In the genomic region with DNA sequence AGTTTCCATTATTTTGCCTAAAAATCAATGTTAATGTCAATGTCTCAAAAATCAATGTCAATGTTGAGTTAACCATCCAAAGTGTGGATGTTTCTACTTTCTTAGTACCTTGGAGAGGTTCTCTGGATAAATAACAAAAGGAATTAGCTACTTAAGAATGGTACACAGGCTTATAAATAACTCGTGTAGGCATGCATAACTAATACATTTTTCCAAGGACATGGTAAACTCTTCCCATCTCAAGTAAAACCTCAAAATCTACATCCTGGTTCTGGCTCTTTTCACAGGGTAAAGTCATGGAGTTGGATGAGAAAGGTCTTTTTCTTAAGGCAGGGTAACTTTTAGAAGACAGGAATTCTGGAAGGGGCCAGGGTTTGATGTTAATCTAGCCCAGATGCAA, we compare ENCODE assay signal across 23 cellular contexts. TPM values are rescaled to one million over a fixed set of nuclear protein-coding genes. Genes with fewer than 3 reads are reported as not detected.
A peak's percentile ranks its signal among the peaks of the same experiment; 100 is the strongest.
DNase-seq lines count a peak whose midpoint lies in the region; ATAC-seq and TF ChIP-seq lines count a peak whose summit lies in the region.
"Had no signal": no experiment of that assay in that cellular context is flagged by ENCODE, and none has a peak within 500 bp of the region (broad histone marks: within the 10 kb centered on the region; RNA-seq: fewer than 3 reads in every experiment).

No MANE protein-coding gene starts in this region.

- H3K9ac ChIP-seq in SK-N-MC (ENCODE audit: insufficient read length): no peak overlapping the region
- peak overlapping the region; percentile 82 for H3K9ac ChIP-seq in mesenchymal stem cell (ENCODE audit: low read length)

- peak overlapping the region in 1 of 2 experiments; percentile 56 for H2BK12ac ChIP-seq in mesenchymal stem cell (ENCODE audit: low read length in 2 of 2)

- H3K27ac ChIP-seq in SK-N-MC (peak overlapping the region; percentile 97), mesenchymal stem cell (ENCODE audit: low read length, poor library complexity, severe bottlenecking) (no peak overlapping the region), vagina (peak overlapping the region; percentile 1), heart left ventricle (no peak overlapping the region)

- no peaks in the 10 kb centered on the region for H3K36me3 Mint-ChIP-seq in activated CD4-positive, alpha-beta T cell treated with anti-CD3 and anti-CD28 coated beads, Interleukin-2, amount 10 ng/mL, durations not matched to agents 24 days and 14 days (ENCODE audit: low read depth)
- H3K36me3 Mint-ChIP-seq in activated CD4-positive, alpha-beta T cell treated with anti-CD3 and anti-CD28 coated beads for 36 hours (ENCODE audit: low read depth): no peaks in the 10 kb centered on the region
- H3K36me3 Mint-ChIP-seq: CD4-positive, CD25-positive, alpha-beta regulatory T cell had no signal

- CTCF ChIA-PET in activated CD4-positive, alpha-beta T cell treated with anti-CD3 and anti-CD28 coated beads for 36 hours (lab: Charles Lee): interaction anchor here (0.6 kb wide), 2 partner anchors 302 to 334 kb away, joined by 3 to 5 read pairs; no protein-coding TSS in a partner anchor

- intact Hi-C loops in activated CD4-positive, alpha-beta T cell treated with anti-CD3 and anti-CD28 coated beads, Interleukin-2, amount 10 ng/mL, durations not matched to agents 24 days and 14 days (cut with micrococcal nuclease): loop anchor here (5.0 kb wide), 1 partner anchor 437 kb away; no protein-coding TSS in a partner anchor
- intact Hi-C loops in activated CD4-positive, alpha-beta T cell treated with anti-CD3 and anti-CD28 coated beads for 36 hours (cut with DNase I, micrococcal nuclease): loop anchor here (2.0 to 5.0 kb wide), 4 partner anchors 57 to 347 kb away; a partner anchor contains a TSS
- intact Hi-C loops in vagina (cut with DNase I): loop anchor here (5.0 kb wide), 2 partner anchors 57 to 322 kb away; a partner anchor contains a TSS
- intact Hi-C loops in heart left ventricle (cut with DNase I): loop anchor here (5.0 to 10.0 kb wide), 9 partner anchors 57 to 410 kb away; a partner anchor contains a TSS
- intact Hi-C loops in Right ventricle myocardium inferior (cut with DNase I): loop anchor here (5.0 kb wide), 3 partner anchors 37 to 232 kb away; no protein-coding TSS in a partner anchor

- H3K79me1 ChIP-seq in mesenchymal stem cell (replicated peaks; ENCODE audit: low read length, poor library complexity, severe bottlenecking): no peaks in the 10 kb centered on the region

- no peak overlapping the region for H3K23ac ChIP-seq in mesenchymal stem cell (ENCODE audit: low read length in 2 of 2)

- no peak overlapping the region for H3K4ac ChIP-seq in mesenchymal stem cell (ENCODE audit: low read depth in 1 of 2, low read length in 2 of 2)

- no peak overlapping the region for H3K27ac Mint-ChIP-seq in activated CD4-positive, alpha-beta T cell treated with anti-CD3 and anti-CD28 coated beads, Interleukin-2, amount 10 ng/mL, durations not matched to agents 24 days and 14 days
- H3K27ac Mint-ChIP-seq in activated CD4-positive, alpha-beta T cell treated with anti-CD3 and anti-CD28 coated beads for 36 hours: no peak overlapping the region
- H3K27ac Mint-ChIP-seq: CD4-positive, CD25-positive, alpha-beta regulatory T cell had no signal

- H3K4me1 Mint-ChIP-seq in activated CD4-positive, alpha-beta T cell treated with anti-CD3 and anti-CD28 coated beads, Interleukin-2, amount 10 ng/mL, durations not matched to agents 24 days and 14 days: peaks cover 28% of the 10 kb centered on the region
- H3K4me1 Mint-ChIP-seq in activated CD4-positive, alpha-beta T cell treated with anti-CD3 and anti-CD28 coated beads for 36 hours: peaks cover 24% of the 10 kb centered on the region

- H4K8ac ChIP-seq in mesenchymal stem cell (ENCODE audit: low read length): no peak overlapping the region

- H3K4me3 ChIP-seq in SK-N-MC (no peak overlapping the region), mesenchymal stem cell (ENCODE audit: insufficient read depth in 1 of 2, low read depth in 1 of 2, low read length in 2 of 2) (no peak overlapping the region), vagina (no peak overlapping the region), heart left ventricle (no peak overlapping the region)

- H3K9me3 ChIP-seq in SK-N-MC (ENCODE audit: low read depth, low read length) (peaks cover 4% of the 10 kb centered on the region; the same call in 1 of the 2 replicates), mesenchymal stem cell (ENCODE audit: control insufficient read depth, low read length) (no peaks in the 10 kb centered on the region), vagina (no peaks in the 10 kb centered on the region), heart left ventricle (no peaks in the 10 kb centered on the region)
- H3K9me3 ChIP-seq: BE2C, Caco-2 had no signal

- no peak overlapping the region for H4K91ac ChIP-seq in mesenchymal stem cell (ENCODE audit: low read length)

- DNase-seq in activated CD4-positive, alpha-beta T cell treated with anti-CD3 and anti-CD28 coated beads, Interleukin-2, amount 10 ng/mL, durations not matched to agents 24 days and 14 days: peak; percentile 6
- DNase-seq in activated CD4-positive, alpha-beta T cell treated with anti-CD3 and anti-CD28 coated beads for 36 hours: no peak
- DNase-seq in SK-N-MC (ENCODE audit: low read depth, low spot score): no peak
- DNase-seq in mesenchymal stem cell: no peak
- no peak for DNase-seq in vagina (ENCODE audit: extremely low spot score in 2 of 2)
- no peak for DNase-seq in heart left ventricle
- no peak for DNase-seq in Right ventricle myocardium inferior (ENCODE audit: missing footprints)
- DNase-seq: 8988T; BE2C; Caco-2; CD4-positive, CD25-positive, alpha-beta regulatory T cell; GDM1; GOT3; Karpas-422; NCI-H1092 treated with DMSO at 0.1 percent for 48 hours; NCI-H2081; NCI-H2171 treated with DMSO at 0.1 percent for 48 hours; NCI-H446; NCI-H69; SHP77 had no signal

- POLR2A ChIA-PET in activated CD4-positive, alpha-beta T cell treated with anti-CD3 and anti-CD28 coated beads for 36 hours (lab: Charles Lee): no interaction called here

- H2AK5ac ChIP-seq in mesenchymal stem cell (ENCODE audit: low read length, severe bottlenecking): no peak overlapping the region

- TF ChIP-seq CTCF in vagina (IDR thresholded peaks at IDR 0.05) (no peak), heart left ventricle (IDR thresholded peaks at IDR 0.05) (no peak)

- H3K4me1 ChIP-seq in mesenchymal stem cell (ENCODE audit: control insufficient read depth, insufficient read depth, low read depth, low read length) (peaks cover 3% of the 10 kb centered on the region), vagina (peaks cover 34% of the 10 kb centered on the region), heart left ventricle (peaks cover 0 to 49% (median 32%) of the 10 kb centered on the region in 12 donors)
- H3K4me1 ChIP-seq: BE2C had no signal

- H3K27me3 ChIP-seq in mesenchymal stem cell (ENCODE audit: control insufficient read depth in 1 of 2, insufficient read depth in 1 of 2, low read length in 2 of 2) (no peaks in the 10 kb centered on the region), vagina (no peaks in the 10 kb centered on the region), heart left ventricle (no peaks in the 10 kb centered on the region)
- H3K27me3 ChIP-seq: BE2C had no signal

- H3K36me3 ChIP-seq in SK-N-MC (ENCODE audit: insufficient read depth, low read length): peaks cover 10% of the 10 kb centered on the region
- H3K36me3 ChIP-seq in mesenchymal stem cell (ENCODE audit: control insufficient read depth in 1 of 2, insufficient read depth in 2 of 2, low read depth in 1 of 2, low read length in 2 of 2): no peaks in the 10 kb centered on the region
- H3K36me3 ChIP-seq in vagina: no peaks in the 10 kb centered on the region
- H3K36me3 ChIP-seq in heart left ventricle: no peaks in the 10 kb centered on the region
- H3K36me3 ChIP-seq: BE2C had no signal

- ATAC-seq in activated CD4-positive, alpha-beta T cell treated with anti-CD3 and anti-CD28 coated beads for 36 hours: no peak
- no peak for ATAC-seq in HG02798 (IDR thresholded peaks at IDR 0.05; ENCODE audit: poor library complexity, unreplicated experiment)
- ATAC-seq in heart left ventricle: no peak
- ATAC-seq in Right ventricle myocardium inferior: no peak
- ATAC-seq: HCT116 had no signal

- no peak overlapping the region for H2BK15ac ChIP-seq in mesenchymal stem cell (ENCODE audit: low read depth, poor library complexity, severe bottlenecking)

- no peak overlapping the region for H3K4me2 ChIP-seq in mesenchymal stem cell (ENCODE audit: low read length, poor library complexity, severe bottlenecking)

- H3K4me3 Mint-ChIP-seq in activated CD4-positive, alpha-beta T cell treated with anti-CD3 and anti-CD28 coated beads, Interleukin-2, amount 10 ng/mL, durations not matched to agents 24 days and 14 days: no peak overlapping the region
- H3K4me3 Mint-ChIP-seq in activated CD4-positive, alpha-beta T cell treated with anti-CD3 and anti-CD28 coated beads for 36 hours: no peak overlapping the region
- H3K4me3 Mint-ChIP-seq: CD4-positive, CD25-positive, alpha-beta regulatory T cell had no signal

- H3K9me3 Mint-ChIP-seq in activated CD4-positive, alpha-beta T cell treated with anti-CD3 and anti-CD28 coated beads, Interleukin-2, amount 10 ng/mL, durations not matched to agents 24 days and 14 days: no peaks in the 10 kb centered on the region
- H3K9me3 Mint-ChIP-seq in activated CD4-positive, alpha-beta T cell treated with anti-CD3 and anti-CD28 coated beads for 36 hours (ENCODE audit: low read depth): no peaks in the 10 kb centered on the region
- H3K9me3 Mint-ChIP-seq: CD4-positive, CD25-positive, alpha-beta regulatory T cell had no signal

- no CpG with 5 or more reads among the region's 1 CpG for WGBS in mesenchymal stem cell
- WGBS in heart left ventricle, 4 donors: 72 to 79% (median 75%) methylated on average over 1 of the region's 1 CpG

- no peak overlapping the region for H2BK120ac ChIP-seq in mesenchymal stem cell (ENCODE audit: low read depth, low read length)

- no peak overlapping the region for H2AFZ ChIP-seq in mesenchymal stem cell (ENCODE audit: low read depth, low read length)

- no peaks in the 10 kb centered on the region for H3K27me3 Mint-ChIP-seq in activated CD4-positive, alpha-beta T cell treated with anti-CD3 and anti-CD28 coated beads, Interleukin-2, amount 10 ng/mL, durations not matched to agents 24 days and 14 days
- no peaks in the 10 kb centered on the region for H3K27me3 Mint-ChIP-seq in activated CD4-positive, alpha-beta T cell treated with anti-CD3 and anti-CD28 coated beads for 36 hours

- H3K18ac ChIP-seq in mesenchymal stem cell (ENCODE audit: low read depth in 1 of 2, low read length in 2 of 2): no peak overlapping the region

- H3K14ac ChIP-seq in mesenchymal stem cell (ENCODE audit: low read length in 2 of 2): no peak overlapping the region

- TF ChIP-seq POLR2A in vagina (IDR thresholded peaks at IDR 0.05) (no peak), heart left ventricle (IDR thresholded peaks at IDR 0.05) (no peak)

- no peak overlapping the region for H2BK5ac ChIP-seq in mesenchymal stem cell (ENCODE audit: low read depth, low read length, poor library complexity, severe bottlenecking)

RNA-seq across cellular contexts. Expression of a gene that starts 59.9 kb away (rescaled TPM):
- total RNA-seq in activated CD4-positive, alpha-beta T cell treated with anti-CD3 and anti-CD28 coated beads, Interleukin-2, amount 10 ng/mL, durations not matched to agents 24 days and 14 days: 0.12 and 0.17 TPM in 2 replicates
- under 1 TPM; 0.25 TPM for total RNA-seq in activated CD4-positive, alpha-beta T cell treated with anti-CD3 and anti-CD28 coated beads for 36 hours
- polyA plus RNA-seq in mesenchymal stem cell (2013, experiment 1 of 2): 281 TPM
- 300 TPM for polyA plus RNA-seq in mesenchymal stem cell (2013, experiment 2 of 2)
- total RNA-seq in vagina (162 TPM), heart left ventricle (100 to 1,000 TPM; 216 to 408 (median 281) TPM), Right ventricle myocardium inferior (387 TPM)
- polyA plus RNA-seq in heart left ventricle: 100 to 1,000 TPM; 125 to 297 TPM
- total RNA-seq: CD4-positive, CD25-positive, alpha-beta regulatory T cell; OCI-LY7 had no signal

Comparison
In these comparisons a context has a peak if more than half of its experiments do, and no peak if none do; other contexts are left out.
1. H3K27ac ChIP-seq: peak in SK-N-MC (single experiment) and vagina (single experiment); none in mesenchymal stem cell (single experiment) and heart left ventricle (0 of 12).
2. RNA of a gene that starts 59.9 kb away (total RNA-seq): 387 TPM in Right ventricle myocardium inferior (single experiment), 216 to 408 TPM in heart left ventricle and 162 TPM in vagina (single experiment); 0.25 TPM in activated CD4-positive, alpha-beta T cell treated with anti-CD3 and anti-CD28 coated beads for 36 hours and 0.12 to 0.17 TPM in activated CD4-positive, alpha-beta T cell treated with anti-CD3 and anti-CD28 coated beads, Interleukin-2, amount 10 ng/mL, durations not matched to agents 24 days and 14 days; every median in the first group is over 100 times any median in the second.